ENCODE assay signal across 19 cellular contexts in the genomic region with DNA sequence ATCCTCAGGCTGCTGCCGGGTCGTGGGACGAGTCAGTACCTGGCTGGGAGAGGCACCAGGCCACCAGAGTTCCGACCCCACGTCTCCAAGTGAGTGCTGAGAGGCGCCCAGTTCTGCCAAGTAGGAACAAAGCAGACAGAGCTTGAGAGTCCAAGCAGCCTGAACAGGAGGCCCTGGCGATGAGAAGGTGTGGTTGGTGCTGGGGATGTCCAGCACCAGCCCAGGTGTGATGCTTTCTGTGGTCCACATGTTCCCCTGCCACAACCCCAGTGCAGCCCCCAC. TPM values are rescaled to one million over a fixed set of nuclear protein-coding genes. Genes with fewer than 3 reads are reported as not detected.
DNase-seq lines count a peak whose midpoint lies in the region; ATAC-seq, FAIRE-seq and TF ChIP-seq lines count a peak whose summit lies in the region.
"Had no signal": no experiment of that assay in that cellular context is flagged by ENCODE, and none has a peak within 500 bp of the region (broad histone marks: within the 10 kb centered on the region; RNA-seq: fewer than 3 reads in every experiment).

No MANE protein-coding gene starts in this region.

- ATAC-seq in GM12878 (no peak), HG02970 (IDR thresholded peaks at IDR 0.05; ENCODE audit: low FRiP score, unreplicated experiment) (no peak)
- ATAC-seq in CD4-positive, alpha-beta T cell (ENCODE audit: poor library complexity) = no peak

- no peak overlapping the region for H3K23ac ChIP-seq in H9 (ENCODE audit: insufficient read length, low read depth, low read length)
- no peak overlapping the region for H3K23ac ChIP-seq in neuronal stem cell (ENCODE audit: low read depth, low read length, poor library complexity)

- TF ChIP-seq CTCF in H9 (conservative IDR thresholded peaks at IDR 0.05) (no peak), GM12878 (IDR thresholded peaks at IDR 0.05 in 2 of 3, conservative IDR thresholded peaks at IDR 0.05 in 1 of 3; ENCODE audit: control insufficient read depth in 2 of 3, extremely low read depth in 1 of 3, insufficient read depth in 1 of 3, low read depth in 3 of 3, low read length in 3 of 3) (no peak), tibial nerve (IDR thresholded peaks at IDR 0.05) (no peak), prostate gland (IDR thresholded peaks at IDR 0.05) (no peak), GM20000 (IDR thresholded peaks at IDR 0.05; ENCODE audit: extremely low read depth, missing control alignments) (no peak)
- no peak for TF ChIP-seq CTCF in CD4-positive, alpha-beta T cell (IDR thresholded peaks at IDR 0.05)

- H2BK120ac ChIP-seq in H9 (ENCODE audit: low read depth, low read length, poor library complexity, severe bottlenecking) (no peak overlapping the region), neuronal stem cell (ENCODE audit: low read depth, low read length) (no peak overlapping the region)

- no peak overlapping the region for H3T11ph ChIP-seq in H9 (ENCODE audit: low read length)

- H3K4me3 ChIP-seq in GM12878 (no peak overlapping the region), neuronal stem cell (ENCODE audit: low read length in 2 of 2) (no peak overlapping the region), tibial nerve (no peak overlapping the region), prostate gland (no peak overlapping the region)
- H3K4me3 ChIP-seq: BLaER1 treated with 17β-estradiol and CSF1 and Interleukin-3, amounts not matched to agents 10 nM and 100 nM; HAP-1 had no signal

- DNase-seq in H9 (peak; percentile 28), GM12878 (ENCODE audit: low read depth, low spot score) (no peak), neuronal stem cell (ENCODE audit: low spot score) (no peak), tibial nerve (ENCODE audit: low spot score in 2 of 2) (no peak), prostate gland (ENCODE audit: low spot score) (no peak), GM20000 (ENCODE audit: low spot score) (no peak)
- DNase-seq in CD4-positive, alpha-beta T cell = no peak
- DNase-seq: 8988T, Caco-2, KBM-7 had no signal

- H3K4ac ChIP-seq in H9 (ENCODE audit: low read depth, low read length) = no peak overlapping the region
- H3K4ac ChIP-seq in neuronal stem cell (ENCODE audit: low read length) = no peak overlapping the region

- H3K9me3 Mint-ChIP-seq in H9 = no peaks in the 10 kb centered on the region
- no peaks in the 10 kb centered on the region for H3K9me3 Mint-ChIP-seq in CD4-positive, alpha-beta T cell
- H3K9me3 Mint-ChIP-seq: IgD-negative memory B cell had no signal

- WGBS in H9 (ENCODE audit: extremely low coverage, insufficient read length, low lambda C conversion rate) = no CpG with 5 or more reads among the region's 7 CpGs
- 44% methylated on average over 7 of the region's 7 CpGs for WGBS in GM12878 (ENCODE audit: insufficient coverage, insufficient replicate concordance, low lambda C conversion rate, missing lambda C conversion rate)
- no CpG with 5 or more reads among the region's 7 CpGs for WGBS in neuronal stem cell (ENCODE audit: extremely low coverage in 2 of 2, insufficient read length in 2 of 2, insufficient replicate concordance in 1 of 2), 2 donors
- 81 to 85% methylated on average over 5 to 6 of the region's 7 CpGs for WGBS in tibial nerve, 2 donors
- 70% methylated on average over 7 of the region's 7 CpGs for whole genome bisulfite sequencing in prostate gland

- intact Hi-C loops in GM12878 (cut with micrococcal nuclease; ENCODE audit: unreplicated experiment) = no loop called here
- intact Hi-C loops in prostate gland (cut with DNase I) = no loop called here
- intact Hi-C loops in CD4-positive, alpha-beta T cell (cut with DNase I, micrococcal nuclease) = no loop called here

- H3K9ac ChIP-seq in H9 (ENCODE audit: extremely low read depth, insufficient read length, low read length) = no peak overlapping the region
- no peak overlapping the region for H3K9ac ChIP-seq in GM12878 (ENCODE audit: control insufficient read depth, insufficient read depth, low read length)
- H3K9ac ChIP-seq in neuronal stem cell (ENCODE audit: low read depth, low read length, poor library complexity) = no peak overlapping the region
- H3K9ac ChIP-seq: BLaER1 treated with 17β-estradiol and CSF1 and Interleukin-3, amounts not matched to agents 10 nM and 100 nM had no signal

- peak overlapping the region in 1 of 3 experiments; percentile 23; a peak in 1 of 7 replicates for H3K27ac Mint-ChIP-seq in H9
- no peak overlapping the region for H3K27ac Mint-ChIP-seq in CD4-positive, alpha-beta T cell
- H3K27ac Mint-ChIP-seq: B cell had no signal

- TF ChIP-seq EP300 in GM12878 (IDR thresholded peaks at IDR 0.05; ENCODE audit: borderline replicate concordance in 1 of 2, control insufficient read depth in 1 of 2, low read depth in 2 of 2, low read length in 2 of 2) (no peak), tibial nerve (IDR thresholded peaks at IDR 0.05) (no peak)

- no peaks in the 10 kb centered on the region for H3K27me3 Mint-ChIP-seq in H9 (ENCODE audit: low read depth)
- H3K27me3 Mint-ChIP-seq in CD4-positive, alpha-beta T cell = no peaks in the 10 kb centered on the region
- H3K27me3 Mint-ChIP-seq: B cell, IgD-negative memory B cell had no signal

- no peak overlapping the region for H2BK5ac ChIP-seq in H9 (ENCODE audit: insufficient read length, low read length)
- peak overlapping the region; percentile 60 for H2BK5ac ChIP-seq in neuronal stem cell (ENCODE audit: low read length)

- POLR2A ChIA-PET in GM12878 (lab: Charles Lee) = no interaction called here
- POLR2A ChIA-PET in CD4-positive, alpha-beta T cell (lab: Charles Lee) = no interaction called here

- H3K56ac ChIP-seq in H9 (ENCODE audit: insufficient read length, low read depth, low read length) = no peak overlapping the region

- no peak overlapping the region for H4K5ac ChIP-seq in H9 (ENCODE audit: insufficient read length, low read depth, low read length)

- H3K36me3 ChIP-seq in GM12878 (ENCODE audit: control insufficient read depth in 2 of 2, insufficient read depth in 2 of 2, low read length in 1 of 2) = no peaks in the 10 kb centered on the region
- H3K36me3 ChIP-seq in neuronal stem cell (replicated peaks in 1 of 2; ENCODE audit: control insufficient read depth in 2 of 2, insufficient read depth in 2 of 2, low read length in 2 of 2) = peaks cover 8 to 23% of the 10 kb centered on the region in 2 donors
- H3K36me3 ChIP-seq in tibial nerve = peaks cover 0 to 29% (median 0%) of the 10 kb centered on the region in 3 donors
- H3K36me3 ChIP-seq in prostate gland = no peaks in the 10 kb centered on the region
- H3K36me3 ChIP-seq: HAP-1 had no signal

- H2BK15ac ChIP-seq in H9 (ENCODE audit: low read depth, low read length) = no peak overlapping the region
- no peak overlapping the region for H2BK15ac ChIP-seq in neuronal stem cell (ENCODE audit: low read length)

- no peak overlapping the region for H3K18ac ChIP-seq in H9 (ENCODE audit: insufficient read length, low read depth, low read length)
- H3K18ac ChIP-seq in neuronal stem cell (ENCODE audit: low read length) = no peak overlapping the region

- no peaks in the 10 kb centered on the region for H3K27me3 ChIP-seq in H9 (ENCODE audit: insufficient read depth, low read length)
- H3K27me3 ChIP-seq in GM12878 (replicated peaks in 1 of 2; ENCODE audit: control insufficient read depth in 2 of 2, insufficient read depth in 2 of 2, low read length in 1 of 2) = no peaks in the 10 kb centered on the region
- H3K27me3 ChIP-seq in neuronal stem cell (ENCODE audit: control insufficient read depth in 3 of 3, insufficient read depth in 3 of 3, low read depth in 1 of 3, low read length in 3 of 3) = no peaks in the 10 kb centered on the region
- H3K27me3 ChIP-seq in tibial nerve = no peaks in the 10 kb centered on the region
- H3K27me3 ChIP-seq in prostate gland (replicated peaks; ENCODE audit: insufficient read depth) = no peaks in the 10 kb centered on the region
- no peaks in the 10 kb centered on the region for H3K27me3 ChIP-seq in CD4-positive, alpha-beta T cell (ENCODE audit: control insufficient read depth, insufficient read depth, low read length)
- H3K27me3 ChIP-seq: BLaER1 treated with 17β-estradiol and CSF1 and Interleukin-3, amounts not matched to agents 10 nM and 100 nM had no signal

- no peaks in the 10 kb centered on the region for H3K4me1 ChIP-seq in H9 (ENCODE audit: insufficient read depth, low read length)
- no peaks in the 10 kb centered on the region for H3K4me1 ChIP-seq in GM12878 (ENCODE audit: control insufficient read depth, insufficient read depth, low read length)
- H3K4me1 ChIP-seq in neuronal stem cell (ENCODE audit: control insufficient read depth in 2 of 2, insufficient read depth in 1 of 2, low read depth in 1 of 2, low read length in 2 of 2) = peaks cover 0 to 3% of the 10 kb centered on the region in 2 donors
- H3K4me1 ChIP-seq in tibial nerve = peaks cover 4 to 67% (median 26%) of the 10 kb centered on the region in 4 donors
- H3K4me1 ChIP-seq in prostate gland (replicated peaks) = no peaks in the 10 kb centered on the region
- H3K4me1 ChIP-seq: Caco-2, HAP-1 had no signal

- H4K8ac ChIP-seq in H9 (replicated peaks; ENCODE audit: insufficient read length, low read depth, low read length) (no peak overlapping the region), neuronal stem cell (ENCODE audit: low read depth, low read length) (no peak overlapping the region)

- H4K20me1 ChIP-seq in H9 (ENCODE audit: control insufficient read depth, insufficient read depth, insufficient read length) (no peaks in the 10 kb centered on the region), GM12878 (ENCODE audit: control insufficient read depth, insufficient read depth) (no peaks in the 10 kb centered on the region)

- H4K91ac ChIP-seq in H9 (ENCODE audit: insufficient read length, low read depth, low read length) (no peak overlapping the region), neuronal stem cell (ENCODE audit: low read depth, low read length, poor library complexity) (no peak overlapping the region)

- H3K4me2 ChIP-seq in H9 (ENCODE audit: insufficient read depth, insufficient read length, low read length) (no peak overlapping the region), GM12878 (ENCODE audit: control insufficient read depth, insufficient read depth) (no peak overlapping the region), neuronal stem cell (ENCODE audit: insufficient read depth, low read length, poor library complexity, severe bottlenecking) (no peak overlapping the region)
- H3K4me2 ChIP-seq: BLaER1 treated with 17β-estradiol and CSF1 and Interleukin-3, amounts not matched to agents 10 nM and 100 nM had no signal

- no peak for TF ChIP-seq RAD21 in GM12878 (IDR thresholded peaks at IDR 0.05; ENCODE audit: insufficient read depth, low read depth, low read length)

- peaks cover 8 to 12% of the 10 kb centered on the region in 2 experiments for H3K4me1 Mint-ChIP-seq in H9
- no peaks in the 10 kb centered on the region for H3K4me1 Mint-ChIP-seq in CD4-positive, alpha-beta T cell (ENCODE audit: low read depth)

- H3K79me2 ChIP-seq in H9 (ENCODE audit: insufficient read depth, low read length) (no peaks in the 10 kb centered on the region), GM12878 (ENCODE audit: control insufficient read depth, insufficient read depth, low read length) (no peaks in the 10 kb centered on the region)

- CTCF ChIA-PET in GM12878 (lab: Yijun Ruan, JAX) = no interaction called here
- CTCF ChIA-PET in CD4-positive, alpha-beta T cell (lab: Charles Lee) = no interaction called here

- BruUV-seq in GM12878 (replicated peaks; lab: Mats Ljungman, UMichigan) = no TSS peak

- H3K9me3 ChIP-seq in H9 (ENCODE audit: control insufficient read depth, low read depth, low read length) = no peaks in the 10 kb centered on the region
- H3K9me3 ChIP-seq in GM12878 (replicated peaks; ENCODE audit: control insufficient read depth, insufficient read depth, low read length) = no peaks in the 10 kb centered on the region
- no peaks in the 10 kb centered on the region for H3K9me3 ChIP-seq in neuronal stem cell (replicated peaks in 1 of 2; ENCODE audit: control insufficient read depth in 2 of 2, insufficient read depth in 1 of 2, low read depth in 1 of 2, low read length in 2 of 2)
- no peaks in the 10 kb centered on the region for H3K9me3 ChIP-seq in tibial nerve
- H3K9me3 ChIP-seq in prostate gland = no peaks in the 10 kb centered on the region
- no peaks in the 10 kb centered on the region for H3K9me3 ChIP-seq in CD4-positive, alpha-beta T cell (ENCODE audit: control insufficient read depth, low read length)
- H3K9me3 ChIP-seq: BLaER1 treated with 17β-estradiol and CSF1 and Interleukin-3, amounts not matched to agents 10 nM and 100 nM; Caco-2; HAP-1 had no signal

- peaks cover 0 to 19% (median 0%) of the 10 kb centered on the region in 3 experiments; a peak in 4 of 7 replicates for H3K36me3 Mint-ChIP-seq in H9 (ENCODE audit: insufficient read depth in 1 of 3, low read depth in 3 of 3)
- no peaks in the 10 kb centered on the region for H3K36me3 Mint-ChIP-seq in CD4-positive, alpha-beta T cell (ENCODE audit: low read depth)

- H3K79me1 ChIP-seq in H9 (ENCODE audit: insufficient read depth, low read depth, low read length, poor library complexity, severe bottlenecking) (no peaks in the 10 kb centered on the region), neuronal stem cell (ENCODE audit: low read depth, low read length) (peaks cover 1% of the 10 kb centered on the region)

- no peak overlapping the region for H3K4me3 Mint-ChIP-seq in H9
- H3K4me3 Mint-ChIP-seq in CD4-positive, alpha-beta T cell = no peak overlapping the region
- H3K4me3 Mint-ChIP-seq: B cell had no signal

- H3K27ac ChIP-seq in H9 (ENCODE audit: insufficient read length, low read depth, low read length) (no peak overlapping the region), GM12878 (ENCODE audit: control insufficient read depth, insufficient read depth) (no peak overlapping the region), neuronal stem cell (replicated peaks; ENCODE audit: low read length) (no peak overlapping the region), tibial nerve (peak overlapping the region; percentile 54 to 99 (median 82)), prostate gland (no peak overlapping the region)
- no peak overlapping the region for H3K27ac ChIP-seq in CD4-positive, alpha-beta T cell (ENCODE audit: low read depth, low read length)
- H3K27ac ChIP-seq: BLaER1 treated with 17β-estradiol and CSF1 and Interleukin-3, amounts not matched to agents 10 nM and 100 nM; HL-60 had no signal

- H2AK5ac ChIP-seq in H9 (ENCODE audit: insufficient read length, low read length) (no peak overlapping the region), neuronal stem cell (ENCODE audit: low read depth, low read length) (no peak overlapping the region)

- H2AFZ ChIP-seq in H9 (ENCODE audit: low read length) (no peak overlapping the region), GM12878 (ENCODE audit: control insufficient read depth, low read depth, low read length) (no peak overlapping the region), neuronal stem cell (ENCODE audit: low read length) (no peak overlapping the region)

- H2BK12ac ChIP-seq in H9 (ENCODE audit: insufficient read length, low read depth, low read length) = no peak overlapping the region
- peak overlapping the region; percentile 16 for H2BK12ac ChIP-seq in neuronal stem cell (ENCODE audit: low read length)

- SMC1A ChIA-PET in GM12878 (lab: Charles Lee; ENCODE audit: uncharacterized antibody, unreplicated experiment) = no interaction called here

- FAIRE-seq in GM12878 (lab: Jason Lieb, UNC) = no peak
- FAIRE-seq: D721Med, G401.6, H1 had no signal

- RAD21 ChIA-PET in GM12878 (lab: Charles Lee; ENCODE audit: unreplicated experiment) = no interaction called here

- H3K14ac ChIP-seq in H9 (ENCODE audit: insufficient read depth, low read length) (no peak overlapping the region; the same call in 1 of the 2 replicates), neuronal stem cell (ENCODE audit: low read length) (no peak overlapping the region)

- no peak overlapping the region for H2BK20ac ChIP-seq in H9 (ENCODE audit: low read depth, low read length, poor library complexity, severe bottlenecking)

- H3K23me2 ChIP-seq in H9 (ENCODE audit: insufficient read length, low read depth, low read length, poor library complexity, severe bottlenecking) = no peaks in the 10 kb centered on the region

- in situ Hi-C loops in GM12878 (cut with MboI) = no loop called here

- TF ChIP-seq POLR2A in GM12878 (IDR thresholded peaks at IDR 0.05; ENCODE audit: low read depth, low read length) = peak; percentile 11; the same call in 1 of the 2 replicates
- no peak for TF ChIP-seq POLR2A in tibial nerve (IDR thresholded peaks at IDR 0.05)
- TF ChIP-seq POLR2A in prostate gland (IDR thresholded peaks at IDR 0.05) = no peak

RNA-seq across cellular contexts. Expression of gene TAX1BP3, which starts 10.8 kb away (rescaled TPM):
- total RNA-seq in H9 (2021) (76.3 and 79.2 TPM in 2 replicates), GM12878 (2014; rRNA removed) (28.2 and 29.8 TPM in 2 replicates), GM12878 (2014; rRNA removed; fragmentation: Illumina TruSeq; extraction: Trizol) (9.2 and 10.6 TPM in 2 replicates), GM12878 (2021) (23.4 and 24.6 TPM in 2 replicates), tibial nerve (100 to 1,000 TPM; 183 to 303 (median 249) TPM), prostate gland (100 to 1,000 TPM; 171 to 270 TPM)
- 6.5 and 8.0 TPM in 2 replicates for total RNA-seq in GM12878 (2013; cell fraction: nucleolus; rRNA removed)
- 3.6 TPM for polyA plus RNA-seq in GM12878 (2011; ENCODE audit: low read depth)
- polyA plus RNA-seq in GM12878 (2011; rRNA removed) (3.6 and 5.0 TPM in 2 replicates), GM12878 (2014; fragmentation: Illumina TruSeq; extraction: Trizol) (4.4 and 8.3 TPM in 2 replicates), GM12878 (2014; fragmentation: Nextera tagmentation; extraction: Ambion mirVana) (1 to 10 TPM in 1 of 2 experiments, under 1 TPM in 1; 1.00 to 4.7 TPM), GM12878 (2014; rRNA removed) (17.2 and 20.2 TPM in 2 replicates), GM12878 (2016; fragmentation: Nextera tagmentation; extraction: Ambion mirVana) (10 to 100 TPM; 38.1 to 40.4 TPM)
- 9.1 and 11.2 TPM in 2 replicates for polyA plus RNA-seq in GM12878 (2011; cell fraction: cytosol; rRNA removed)
- polyA plus RNA-seq in GM12878 (2011; cell fraction: nucleus; rRNA removed) = 7.3 and 8.5 TPM in 2 replicates
- 12.3 and 12.9 TPM in 2 replicates for polyA plus RNA-seq in GM12878 (2012)
- 3.1 and 5.0 TPM in 2 replicates for polyA minus RNA-seq in GM12878 (2011; rRNA and poly(A)+ RNA removed)
- 3.6 and 7.6 TPM in 2 replicates for polyA minus RNA-seq in GM12878 (2011; cell fraction: cytosol; rRNA and poly(A)+ RNA removed)
- 1.2 and 3.3 TPM in 2 replicates for polyA minus RNA-seq in GM12878 (2011; cell fraction: nucleus; rRNA and poly(A)+ RNA removed)
- polyA plus RNA-seq in neuronal stem cell (2013, experiment 1 of 2) = 39.2 TPM
- 37.4 TPM for polyA plus RNA-seq in neuronal stem cell (2013, experiment 2 of 2)
- 1 to 10 TPM; 6.0 to 6.6 TPM for total RNA-seq in CD4-positive, alpha-beta T cell

RNA-seq across cellular contexts. Expression of gene EMC6, which starts 11.1 kb away (rescaled TPM):
- 70.7 and 72.2 TPM in 2 replicates for total RNA-seq in H9 (2021)
- total RNA-seq in GM12878 (2013; cell fraction: nucleolus; rRNA removed) = 5.7 and 5.8 TPM in 2 replicates
- total RNA-seq in GM12878 (2014; rRNA removed) = 24.5 and 37.3 TPM in 2 replicates
- 28.3 and 34.5 TPM in 2 replicates for total RNA-seq in GM12878 (2014; rRNA removed; fragmentation: Illumina TruSeq; extraction: Trizol)
- total RNA-seq in GM12878 (2021) = 63.6 and 64.2 TPM in 2 replicates
- polyA plus RNA-seq in GM12878 (2011; ENCODE audit: low read depth) = 42.5 TPM
- polyA plus RNA-seq in GM12878 (2011; rRNA removed) = 20.0 and 28.8 TPM in 2 replicates
- 57.3 and 89.4 TPM in 2 replicates for polyA plus RNA-seq in GM12878 (2011; cell fraction: cytosol; rRNA removed)
- polyA plus RNA-seq in GM12878 (2011; cell fraction: nucleus; rRNA removed) = 24.3 and 28.1 TPM in 2 replicates
- 41.1 and 48.2 TPM in 2 replicates for polyA plus RNA-seq in GM12878 (2012)
- 11.1 and 27.6 TPM in 2 replicates for polyA plus RNA-seq in GM12878 (2014; fragmentation: Illumina TruSeq; extraction: Trizol)
- polyA plus RNA-seq in GM12878 (2014; fragmentation: Nextera tagmentation; extraction: Ambion mirVana) = 10 to 100 TPM in 1 of 2 experiments, 1 to 10 TPM in 1; 5.1 to 32.2 TPM
- polyA plus RNA-seq in GM12878 (2014; rRNA removed) = 162 and 165 TPM in 2 replicates
- 100 to 1,000 TPM; 170 to 172 TPM for polyA plus RNA-seq in GM12878 (2016; fragmentation: Nextera tagmentation; extraction: Ambion mirVana)
- polyA minus RNA-seq in GM12878 (2011; rRNA and poly(A)+ RNA removed) = 2.9 and 8.0 TPM in 2 replicates
- 9.9 and 16.2 TPM in 2 replicates for polyA minus RNA-seq in GM12878 (2011; cell fraction: cytosol; rRNA and poly(A)+ RNA removed)
- 8.7 and 14.6 TPM in 2 replicates for polyA minus RNA-seq in GM12878 (2011; cell fraction: nucleus; rRNA and poly(A)+ RNA removed)
- 122 TPM for polyA plus RNA-seq in neuronal stem cell (2013, experiment 1 of 2)
- 117 TPM for polyA plus RNA-seq in neuronal stem cell (2013, experiment 2 of 2)
- 10 to 100 TPM; 12.6 to 23.4 (median 18.9) TPM for total RNA-seq in tibial nerve
- total RNA-seq in prostate gland = 10 to 100 TPM; 12.7 to 31.8 TPM
- 10 to 100 TPM; 28.8 to 29.6 TPM for total RNA-seq in CD4-positive, alpha-beta T cell

RNA-seq across cellular contexts. Expression of gene CTNS, which starts 21.0 kb away (rescaled TPM):
- total RNA-seq in H9 (2021) = 12.4 and 12.8 TPM in 2 replicates
- total RNA-seq in GM12878 (2013; cell fraction: nucleolus; rRNA removed) = 9.7 and 12.6 TPM in 2 replicates
- total RNA-seq in GM12878 (2014; rRNA removed) = 7.3 and 7.4 TPM in 2 replicates
- 4.7 and 5.3 TPM in 2 replicates for total RNA-seq in GM12878 (2014; rRNA removed; fragmentation: Illumina TruSeq; extraction: Trizol)
- 7.8 and 9.2 TPM in 2 replicates for total RNA-seq in GM12878 (2021)
- 2.3 TPM for polyA plus RNA-seq in GM12878 (2011; ENCODE audit: low read depth)
- polyA plus RNA-seq in GM12878 (2011; rRNA removed) = 2.6 and 3.0 TPM in 2 replicates
- polyA plus RNA-seq in GM12878 (2011; cell fraction: cytosol; rRNA removed) = 4.3 and 6.0 TPM in 2 replicates
- 9.6 and 10.1 TPM in 2 replicates for polyA plus RNA-seq in GM12878 (2011; cell fraction: nucleus; rRNA removed)
- 4.2 and 5.6 TPM in 2 replicates for polyA plus RNA-seq in GM12878 (2012)
- 5.0 and 6.8 TPM in 2 replicates for polyA plus RNA-seq in GM12878 (2014; fragmentation: Illumina TruSeq; extraction: Trizol)
- polyA plus RNA-seq in GM12878 (2014; fragmentation: Nextera tagmentation; extraction: Ambion mirVana) = 1 to 10 TPM in 1 of 2 experiments, under 1 TPM in 1; 0.92 to 1.7 TPM
- polyA plus RNA-seq in GM12878 (2014; rRNA removed) = 8.3 and 10.7 TPM in 2 replicates
- polyA plus RNA-seq in GM12878 (2016; fragmentation: Nextera tagmentation; extraction: Ambion mirVana) = 1 to 10 TPM; 6.0 to 8.6 TPM
- 2.1 and 3.5 TPM in 2 replicates for polyA minus RNA-seq in GM12878 (2011; rRNA and poly(A)+ RNA removed)
- polyA minus RNA-seq in GM12878 (2011; cell fraction: cytosol; rRNA and poly(A)+ RNA removed) = 1.6 TPM in 1 of 2 replicates, not detected in the other
- 2.1 and 3.9 TPM in 2 replicates for polyA minus RNA-seq in GM12878 (2011; cell fraction: nucleus; rRNA and poly(A)+ RNA removed)
- polyA plus RNA-seq in neuronal stem cell (2013, experiment 1 of 2) = 12.5 TPM
- polyA plus RNA-seq in neuronal stem cell (2013, experiment 2 of 2) = 12.7 TPM
- total RNA-seq in tibial nerve = 10 to 100 TPM; 42.9 to 62.1 (median 50.6) TPM
- 10 to 100 TPM; 26.9 to 51.2 TPM for total RNA-seq in prostate gland
- total RNA-seq in CD4-positive, alpha-beta T cell = 1 to 10 TPM; 3.3 to 4.9 TPM

RNA-seq across cellular contexts. Expression of gene SHPK, which starts 21.5 kb away (rescaled TPM):
- total RNA-seq in H9 (2021) (27.0 and 27.9 TPM in 2 replicates), GM12878 (2014; rRNA removed) (15.1 and 16.6 TPM in 2 replicates), GM12878 (2014; rRNA removed; fragmentation: Illumina TruSeq; extraction: Trizol) (9.7 and 10.8 TPM in 2 replicates), GM12878 (2021) (11.7 and 12.9 TPM in 2 replicates), tibial nerve (10 to 100 TPM; 17.5 to 29.6 (median 22.5) TPM), prostate gland (10 to 100 TPM; 13.6 to 25.5 TPM)
- total RNA-seq in GM12878 (2013; cell fraction: nucleolus; rRNA removed) = 36.6 and 37.2 TPM in 2 replicates
- polyA plus RNA-seq in GM12878 (2011; ENCODE audit: low read depth) = 4.8 TPM
- polyA plus RNA-seq in GM12878 (2011; rRNA removed) (8.0 and 13.9 TPM in 2 replicates), GM12878 (2014; fragmentation: Illumina TruSeq; extraction: Trizol) (7.8 and 9.5 TPM in 2 replicates), GM12878 (2014; fragmentation: Nextera tagmentation; extraction: Ambion mirVana) (1 to 10 TPM; 1.7 to 1.8 TPM), GM12878 (2014; rRNA removed) (12.9 and 15.6 TPM in 2 replicates), GM12878 (2016; fragmentation: Nextera tagmentation; extraction: Ambion mirVana) (10 to 100 TPM; 13.0 to 13.2 TPM)
- 18.3 and 23.7 TPM in 2 replicates for polyA plus RNA-seq in GM12878 (2011; cell fraction: cytosol; rRNA removed)
- 8.6 and 11.5 TPM in 2 replicates for polyA plus RNA-seq in GM12878 (2011; cell fraction: nucleus; rRNA removed)
- 7.7 and 7.9 TPM in 2 replicates for polyA plus RNA-seq in GM12878 (2012)
- polyA minus RNA-seq in GM12878 (2011; rRNA and poly(A)+ RNA removed) = 22.9 and 29.9 TPM in 2 replicates
- 6.3 and 9.7 TPM in 2 replicates for polyA minus RNA-seq in GM12878 (2011; cell fraction: cytosol; rRNA and poly(A)+ RNA removed)
- polyA minus RNA-seq in GM12878 (2011; cell fraction: nucleus; rRNA and poly(A)+ RNA removed) = 5.3 and 11.5 TPM in 2 replicates
- 13.9 TPM for polyA plus RNA-seq in neuronal stem cell (2013, experiment 1 of 2)
- polyA plus RNA-seq in neuronal stem cell (2013, experiment 2 of 2) = 14.1 TPM
- total RNA-seq in CD4-positive, alpha-beta T cell = 1 to 10 TPM; 3.4 TPM

RNA-seq across cellular contexts. Expression of gene P2RX5, which starts 38.4 kb away (rescaled TPM):
- total RNA-seq in H9 (2021) = 4.2 and 4.7 TPM in 2 replicates
- total RNA-seq in GM12878 (2013; cell fraction: nucleolus; rRNA removed) = 276 and 346 TPM in 2 replicates
- total RNA-seq in GM12878 (2014; rRNA removed) = 22.5 and 25.2 TPM in 2 replicates
- 17.9 and 20.0 TPM in 2 replicates for total RNA-seq in GM12878 (2014; rRNA removed; fragmentation: Illumina TruSeq; extraction: Trizol)
- total RNA-seq in GM12878 (2021) = 24.8 and 27.2 TPM in 2 replicates
- 28.3 TPM for polyA plus RNA-seq in GM12878 (2011; ENCODE audit: low read depth)
- 5.1 and 10.0 TPM in 2 replicates for polyA plus RNA-seq in GM12878 (2011; rRNA removed)
- 18.6 TPM in 2 replicates for polyA plus RNA-seq in GM12878 (2011; cell fraction: cytosol; rRNA removed)
- 28.6 and 31.4 TPM in 2 replicates for polyA plus RNA-seq in GM12878 (2011; cell fraction: nucleus; rRNA removed)
- polyA plus RNA-seq in GM12878 (2012) = 23.7 and 37.9 TPM in 2 replicates
- polyA plus RNA-seq in GM12878 (2014; fragmentation: Illumina TruSeq; extraction: Trizol) = 18.4 and 28.8 TPM in 2 replicates
- 10 to 100 TPM in 1 of 2 experiments, 1 to 10 TPM in 1; 6.9 to 14.2 TPM for polyA plus RNA-seq in GM12878 (2014; fragmentation: Nextera tagmentation; extraction: Ambion mirVana)
- polyA plus RNA-seq in GM12878 (2014; rRNA removed) = 18.1 and 22.5 TPM in 2 replicates
- 10 to 100 TPM; 19.1 to 23.1 TPM for polyA plus RNA-seq in GM12878 (2016; fragmentation: Nextera tagmentation; extraction: Ambion mirVana)
- 8.0 and 11.7 TPM in 2 replicates for polyA minus RNA-seq in GM12878 (2011; rRNA and poly(A)+ RNA removed)
- 5.5 and 5.7 TPM in 2 replicates for polyA minus RNA-seq in GM12878 (2011; cell fraction: cytosol; rRNA and poly(A)+ RNA removed)
- polyA minus RNA-seq in GM12878 (2011; cell fraction: nucleus; rRNA and poly(A)+ RNA removed) = 5.7 and 10.2 TPM in 2 replicates
- polyA plus RNA-seq in neuronal stem cell (2013, experiment 1 of 2) = 0.31 TPM
- 0.43 TPM for polyA plus RNA-seq in neuronal stem cell (2013, experiment 2 of 2)
- total RNA-seq in tibial nerve = under 1 TPM in 1 of 4 donors, not detected in 3; 0.42 TPM
- 1 to 10 TPM in 1 of 2 donors, not detected in 1; 6.3 TPM for total RNA-seq in prostate gland
- total RNA-seq in CD4-positive, alpha-beta T cell = 10 to 100 TPM; 14.3 to 16.0 TPM

Comparison
In these comparisons a context has a peak if more than half of its experiments do, and no peak if none do; other contexts are left out.
1. H3K27ac ChIP-seq: peak in tibial nerve (4 of 4); none in H9 (single experiment), GM12878 (single experiment), neuronal stem cell (single experiment), prostate gland (0 of 2) and CD4-positive, alpha-beta T cell (single experiment).